15 cellular contexts compared by ENCODE assay signal in genomic region chr2:53498210-53498609, GRCh38.
DNase-seq lines count a peak whose midpoint lies in the region; ATAC-seq and TF ChIP-seq lines count a peak whose summit lies in the region.
"Had no signal": no experiment of that assay in that cellular context is flagged by ENCODE, and none has a peak within 500 bp of the region (broad histone marks: within the 10 kb centered on the region; RNA-seq: fewer than 3 reads in every experiment).

No MANE protein-coding gene starts in this region.

- peaks cover 4% of the 10 kb centered on the region; the same call in 1 of the 2 replicates for H3K9me1 ChIP-seq in IMR-90 (ENCODE audit: insufficient read depth, low read length)

- H3K27me3 Mint-ChIP-seq in stimulated activated naive CD8-positive, alpha-beta T cell treated with anti-CD3 and anti-CD28 coated beads, Interleukin-15, amount 100 ng/mL, for 72 hours, result no peaks in the 10 kb centered on the region

- H3K23ac ChIP-seq in IMR-90 (ENCODE audit: low read depth, low read length), result no peak overlapping the region

- no peaks in the 10 kb centered on the region for H3K9me3 ChIP-seq in IMR-90 (ENCODE audit: control insufficient read depth, insufficient read depth, low read length)
- no peaks in the 10 kb centered on the region for H3K9me3 ChIP-seq in stomach smooth muscle (ENCODE audit: control insufficient read depth in 2 of 2, low read length in 2 of 2)

- TF ChIP-seq POLR2A in IMR-90 (IDR thresholded peaks at IDR 0.05; ENCODE audit: low read depth, low read length), result no peak

- no peak for TF ChIP-seq RAD21 in IMR-90 (IDR thresholded peaks at IDR 0.05; ENCODE audit: low read length)

- no TSS peak for BruUV-seq in IMR-90 (replicated peaks; lab: Mats Ljungman, UMichigan)

- H3K14ac ChIP-seq in IMR-90 (replicated peaks; ENCODE audit: low read depth, low read length), result no peak overlapping the region

- CTCF ChIA-PET in IMR-90 (lab: Yijun Ruan, JAX), result no interaction called here

- H2AK9ac ChIP-seq in IMR-90 (replicated peaks; ENCODE audit: low read depth, low read length, poor library complexity), result no peak overlapping the region

- H2BK15ac ChIP-seq in IMR-90 (ENCODE audit: low read depth, low read length), result no peak overlapping the region

- no peaks in the 10 kb centered on the region for H3K9me3 Mint-ChIP-seq in stimulated activated naive CD8-positive, alpha-beta T cell treated with anti-CD3 and anti-CD28 coated beads, Interleukin-15, amount 100 ng/mL, for 72 hours
- H3K9me3 Mint-ChIP-seq: GM23338, mesothelial cell of epicardium had no signal

- H3K27me3 ChIP-seq in IMR-90 (ENCODE audit: control insufficient read depth, insufficient read depth, low read length), result no peaks in the 10 kb centered on the region
- no peaks in the 10 kb centered on the region for H3K27me3 ChIP-seq in stomach smooth muscle (ENCODE audit: control insufficient read depth in 1 of 2, insufficient read depth in 2 of 2, low read length in 2 of 2)
- H3K27me3 ChIP-seq: hepatocyte had no signal

- no peak overlapping the region for H3K27ac Mint-ChIP-seq in stimulated activated naive CD8-positive, alpha-beta T cell treated with anti-CD3 and anti-CD28 coated beads, Interleukin-15, amount 100 ng/mL, for 72 hours
- H3K27ac Mint-ChIP-seq: activated naive CD8-positive, alpha-beta T cell; GM23338; mesothelial cell of epicardium had no signal

- H3K4me1 Mint-ChIP-seq in stimulated activated naive CD8-positive, alpha-beta T cell treated with anti-CD3 and anti-CD28 coated beads, Interleukin-15, amount 100 ng/mL, for 72 hours, result no peaks in the 10 kb centered on the region
- H3K4me1 Mint-ChIP-seq: GM23338, mesothelial cell of epicardium had no signal

- H3K9ac ChIP-seq in IMR-90 (ENCODE audit: low read depth, low read length) (no peak overlapping the region), stomach smooth muscle (ENCODE audit: low read length in 2 of 2) (no peak overlapping the region)

- peak overlapping the region; percentile 77 for H3K18ac ChIP-seq in IMR-90 (ENCODE audit: low read depth, low read length)

- H2BK20ac ChIP-seq in IMR-90 (ENCODE audit: low read depth, low read length), result no peak overlapping the region

- no peak overlapping the region for H3K4me3 Mint-ChIP-seq in stimulated activated naive CD8-positive, alpha-beta T cell treated with anti-CD3 and anti-CD28 coated beads, Interleukin-15, amount 100 ng/mL, for 72 hours
- H3K4me3 Mint-ChIP-seq: activated naive CD8-positive, alpha-beta T cell; GM23338; mesothelial cell of epicardium had no signal

- H2BK5ac ChIP-seq in IMR-90 (ENCODE audit: low read depth, low read length, poor library complexity, severe bottlenecking), result peak overlapping the region; percentile 54

- POLR2A ChIA-PET in IMR-90 (lab: Charles Lee; ENCODE audit: unreplicated experiment), result interaction anchor here (0.6 kb wide), 1 partner anchor 1220 kb away, joined by 3 read pairs; no protein-coding TSS in a partner anchor

- no CpG with 5 or more reads among the region's 1 CpG for WGBS in IMR-90 (ENCODE audit: extremely low coverage in 2 of 2, insufficient read length in 1 of 2), 2 experiments

- no peak overlapping the region; the same call in 1 of the 2 replicates for H4K5ac ChIP-seq in IMR-90 (ENCODE audit: low read depth, low read length)

- peak overlapping the region in 1 of 2 experiments; percentile 4; a peak in 2 of 4 replicates for H4K8ac ChIP-seq in IMR-90 (ENCODE audit: low read depth in 2 of 2, low read length in 2 of 2)

- H2AFZ ChIP-seq in IMR-90 (replicated peaks; ENCODE audit: low read length, poor library complexity), result no peak overlapping the region
- H2AFZ ChIP-seq: hepatocyte had no signal

- in situ Hi-C loops in IMR-90 (cut with MboI; ENCODE audit: low sequenced_read_pairs), result no loop called here

- no peak overlapping the region for H4K91ac ChIP-seq in IMR-90 (ENCODE audit: insufficient read depth, low read depth, low read length)

- H3K4ac ChIP-seq in IMR-90 (ENCODE audit: low read depth, low read length), result no peak overlapping the region

- no peak for TF ChIP-seq CTCF in IMR-90 (conservative IDR thresholded peaks at IDR 0.05; ENCODE audit: low read depth, low read length)

- H3K79me1 ChIP-seq in IMR-90 (ENCODE audit: low read depth in 1 of 2, low read length in 2 of 2), result no peaks in the 10 kb centered on the region

- H3K27ac ChIP-seq in IMR-90 (ENCODE audit: insufficient read depth, low read length), result peak overlapping the region; percentile 92; the same call in 1 of the 2 replicates
- peak overlapping the region; percentile 68 for H3K27ac ChIP-seq in stomach smooth muscle (ENCODE audit: low read length)
- H3K27ac ChIP-seq: hepatocyte had no signal

- H3K4me3 ChIP-seq in IMR-90 (ENCODE audit: insufficient read depth, low read depth, low read length) (no peak overlapping the region), stomach smooth muscle (ENCODE audit: low read length in 2 of 2) (no peak overlapping the region)
- H3K4me3 ChIP-seq: GM23338, hepatocyte had no signal

- ATAC-seq in IMR-90 (ENCODE audit: low read depth), result peak; percentile 88
- no peak for ATAC-seq in HG03159 (IDR thresholded peaks at IDR 0.05; ENCODE audit: unreplicated experiment)
- ATAC-seq in SK-N-SH treated with all-trans-retinoic acid at 6 μM for 48 hours, result no peak
- ATAC-seq in stimulated activated naive CD8-positive, alpha-beta T cell treated with anti-CD3 and anti-CD28 coated beads, Interleukin-15, amount 100 ng/mL, for 72 hours, result no peak
- ATAC-seq: GM23338 had no signal

- no peak overlapping the region for H3K4me2 ChIP-seq in IMR-90 (ENCODE audit: low read depth, low read length)
- H3K4me2 ChIP-seq: GM23338, hepatocyte had no signal

- H3K4me1 ChIP-seq in IMR-90 (ENCODE audit: control insufficient read depth, insufficient read depth, low read length), result peaks cover 25% of the 10 kb centered on the region
- H3K4me1 ChIP-seq in stomach smooth muscle (ENCODE audit: control insufficient read depth, insufficient read depth, low read length), result peaks cover 20% of the 10 kb centered on the region

- no peaks in the 10 kb centered on the region for H4K20me1 ChIP-seq in IMR-90 (ENCODE audit: insufficient read depth, low read length)

- H2AK5ac ChIP-seq in IMR-90 (ENCODE audit: low read depth, low read length), result no peak overlapping the region

- intact Hi-C loops in IMR-90 (cut with micrococcal nuclease), result loop anchor here (10.0 kb wide), 1 partner anchor 963 kb away; no protein-coding TSS in a partner anchor

- H2BK120ac ChIP-seq in IMR-90 (ENCODE audit: low read depth, low read length), result peak overlapping the region; percentile 87; the same call in 1 of the 2 replicates

- dilution Hi-C loops in IMR-90 (cut with HindIII; ENCODE audit: low sequenced_read_pairs, unreplicated experiment), result no loop called here

- DNase-seq in IMR-90 (peak; percentile 88), astrocyte of the hippocampus (ENCODE audit: low read depth, low spot score) (peak; percentile 83), iris pigment epithelial cell (ENCODE audit: low read depth) (peak; percentile 25)
- DNase-seq in stimulated activated naive CD8-positive, alpha-beta T cell treated with anti-CD3 and anti-CD28 coated beads, Interleukin-15, amount 100 ng/mL, for 72 hours, result no peak
- DNase-seq: DMS 273 treated with DMSO at 0.1 percent for 48 hours, NCI-H1105, NCI-H524, SIG-M5 had no signal

- no peak overlapping the region for H3K56ac ChIP-seq in IMR-90 (ENCODE audit: extremely low read depth, insufficient read depth, low read length)

- no peaks in the 10 kb centered on the region for H3K36me3 ChIP-seq in IMR-90 (ENCODE audit: control insufficient read depth, insufficient read depth, low read length)
- no peaks in the 10 kb centered on the region for H3K36me3 ChIP-seq in stomach smooth muscle (ENCODE audit: control insufficient read depth in 2 of 2, insufficient read depth in 2 of 2, low read length in 2 of 2)

TF ChIP-seq in IMR-90, 13 proteins besides CTCF, POLR2A, EP300 and RAD21:
- TF ChIP-seq RCOR1 (IDR thresholded peaks at IDR 0.05; ENCODE audit: insufficient replicate concordance, low read length) (no peak), CEBPB (IDR thresholded peaks at IDR 0.05; ENCODE audit: low read depth, low read length) (peak; percentile 76)

TF ChIP-seq in SK-N-SH treated with all-trans-retinoic acid at 6 μM for 48 hours, 23 proteins besides CTCF, POLR2A, EP300 and RAD21:
- no peak for TF ChIP-seq RARB (CRISPR knock-in tag; IDR thresholded peaks at IDR 0.05)
- TF ChIP-seq ZNF8 (CRISPR knock-in tag; IDR thresholded peaks at IDR 0.05), result no peak
- TF ChIP-seq PPARA (CRISPR knock-in tag; IDR thresholded peaks at IDR 0.05; ENCODE audit: borderline replicate concordance), result no peak

Comparison
In these comparisons a context has a peak if more than half of its experiments do, and no peak if none do; other contexts are left out.
1. DNase-seq: peak in IMR-90 (single experiment), astrocyte of the hippocampus (single experiment) and iris pigment epithelial cell (single experiment); none in stimulated activated naive CD8-positive, alpha-beta T cell treated with anti-CD3 and anti-CD28 coated beads, Interleukin-15, amount 100 ng/mL, for 72 hours (0 of 2).